Comparison of ENCODE assay signal across 31 cellular contexts in the genomic region with DNA sequence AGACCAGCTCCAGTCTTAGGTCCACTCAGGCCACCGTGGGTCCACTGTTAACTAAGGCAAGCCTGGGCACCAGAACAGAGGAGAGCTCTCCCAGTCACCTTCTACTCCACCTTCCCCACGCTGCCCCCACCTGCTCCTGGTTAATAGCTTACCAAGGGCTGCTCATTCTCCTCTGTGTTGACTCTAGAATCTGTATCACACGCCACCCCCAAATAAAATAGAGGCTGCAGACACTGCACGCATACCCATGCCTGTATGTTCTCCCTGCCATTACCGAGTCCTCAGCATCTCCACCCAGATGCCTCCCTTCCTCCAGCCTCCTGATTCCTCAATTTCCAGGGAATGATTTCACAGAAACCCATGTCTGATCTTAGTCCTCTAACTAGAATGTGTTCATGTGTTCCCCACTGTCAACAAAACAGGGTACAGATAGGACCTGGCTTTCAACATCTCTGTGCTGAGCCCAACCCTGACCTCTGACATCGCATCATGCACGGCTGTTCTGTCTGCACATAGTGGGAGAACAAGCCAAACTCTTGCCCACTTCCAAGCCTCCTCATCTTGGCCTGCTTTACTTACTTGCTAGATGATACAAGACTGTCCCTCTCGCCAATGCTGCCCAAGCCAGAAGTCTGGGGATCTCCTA. TPM values are rescaled to one million over a fixed set of nuclear protein-coding genes. Genes with fewer than 3 reads are reported as not detected.
DNase-seq lines count a peak whose midpoint lies in the region; ATAC-seq and TF ChIP-seq lines count a peak whose summit lies in the region.
"Had no signal": no experiment of that assay in that cellular context is flagged by ENCODE, and none has a peak within 500 bp of the region (broad histone marks: within the 10 kb centered on the region; RNA-seq: fewer than 3 reads in every experiment).

No MANE protein-coding gene starts in this region.

- no peak overlapping the region for H2BK15ac ChIP-seq in H9 (ENCODE audit: low read depth, low read length)

- H3K4me1 Mint-ChIP-seq in H9: peaks cover 33 to 34% of the 10 kb centered on the region in 2 experiments
- H3K4me1 Mint-ChIP-seq: CD4-positive, CD25-positive, alpha-beta regulatory T cell; central memory CD8-positive, alpha-beta T cell had no signal

- H3K9me3 ChIP-seq in H9 (ENCODE audit: control insufficient read depth, low read depth, low read length): no peaks in the 10 kb centered on the region
- H3K9me3 ChIP-seq in ascending aorta: no peaks in the 10 kb centered on the region
- H3K9me3 ChIP-seq: gastroesophageal sphincter, MG63, sigmoid colon, thoracic aorta, uterus had no signal

- no peaks in the 10 kb centered on the region for H3K23me2 ChIP-seq in H9 (ENCODE audit: insufficient read length, low read depth, low read length, poor library complexity, severe bottlenecking)

- peak; percentile 86 for ATAC-seq in left lobe of liver
- ATAC-seq: activated CD8-positive, alpha-beta T cell treated with anti-CD3 and anti-CD28 coated beads, Interleukin-2, amount 10 ng/mL, durations not matched to agents 7 days and 5 days; gastroesophageal sphincter; HCT116 had no signal

- H3K27ac Mint-ChIP-seq in H9: peak overlapping the region in 2 of 3 experiments; percentile 60 to 64; a peak in 3 of 7 replicates
- H3K27ac Mint-ChIP-seq: activated CD8-positive, alpha-beta T cell treated with anti-CD3 and anti-CD28 coated beads, Interleukin-2, amount 10 ng/mL, durations not matched to agents 7 days and 5 days; activated naive CD8-positive, alpha-beta T cell; CD4-positive, CD25-positive, alpha-beta regulatory T cell had no signal

- no peak overlapping the region for H2BK5ac ChIP-seq in H9 (ENCODE audit: insufficient read length, low read length)

- H3T11ph ChIP-seq in H9 (ENCODE audit: low read length): no peak overlapping the region

- no peak overlapping the region for H2BK120ac ChIP-seq in H9 (ENCODE audit: low read depth, low read length, poor library complexity, severe bottlenecking)

- TF ChIP-seq CTCF in H9 (conservative IDR thresholded peaks at IDR 0.05) (no peak), VCaP (conservative IDR thresholded peaks at IDR 0.05) (no peak), ascending aorta (IDR thresholded peaks at IDR 0.05) (no peak)

- DNase-seq in H9 (no peak), left lobe of liver (ENCODE audit: low spot score) (peak; percentile 91), renal cortical epithelial cell (ENCODE audit: low read depth) (peak; percentile 33), GM03348 (ENCODE audit: low spot score) (no peak), NCI-H2171 treated with DMSO at 0.1 percent for 48 hours (lab: John Stamatoyannopoulos, UW) (no peak), ascending aorta (ENCODE audit: low spot score in 2 of 2) (no peak)
- DNase-seq: activated CD4-positive, alpha-beta T cell treated with anti-CD3 and anti-CD28 coated beads for 1 hour; activated CD8-positive, alpha-beta T cell treated with anti-CD3 and anti-CD28 coated beads, Interleukin-2, amount 10 ng/mL, durations not matched to agents 7 days and 5 days; activated effector memory CD4-positive, alpha-beta T cell treated with Interleukin-2 at 50 U/mL for 16 hours; activated T-cell treated with anti-CD3 and anti-CD28 coated beads for 4 hours; CD4-positive, CD25-positive, alpha-beta regulatory T cell; DMS 273 treated with DMSO at 0.1 percent for 48 hours; KG1; MG63; NCI-H1105 treated with DMSO at 0.1 percent for 48 hours; NCI-H1930; NCI-H345; posterior cingulate gyrus; sigmoid colon; stimulated activated naive CD4-positive, alpha-beta T cell; uterus had no signal

- H2BK20ac ChIP-seq in H9 (ENCODE audit: low read depth, low read length, poor library complexity, severe bottlenecking): no peak overlapping the region

- no CpG with 5 or more reads among the region's 8 CpGs for WGBS in H9 (ENCODE audit: extremely low coverage, insufficient read length, low lambda C conversion rate)

- H3K4me3 ChIP-seq in ascending aorta: no peak overlapping the region
- H3K4me3 ChIP-seq: gastroesophageal sphincter, lung, MG63, sigmoid colon, SK-N-MC, thoracic aorta, uterus had no signal

- H3K36me3 ChIP-seq in ascending aorta: peaks cover 0 to 17% of the 10 kb centered on the region in 2 donors
- H3K36me3 ChIP-seq: MG63, sigmoid colon, thoracic aorta, uterus had no signal

- H3K4me2 ChIP-seq in H9 (ENCODE audit: insufficient read depth, insufficient read length, low read length): no peak overlapping the region

- no peak overlapping the region for H4K91ac ChIP-seq in H9 (ENCODE audit: insufficient read length, low read depth, low read length)

- H2AFZ ChIP-seq in H9 (ENCODE audit: low read length): no peak overlapping the region

- no peak overlapping the region for H4K5ac ChIP-seq in H9 (ENCODE audit: insufficient read length, low read depth, low read length)

- H3K79me1 ChIP-seq in H9 (ENCODE audit: insufficient read depth, low read depth, low read length, poor library complexity, severe bottlenecking): no peaks in the 10 kb centered on the region

- H3K27ac ChIP-seq in H9 (ENCODE audit: insufficient read length, low read depth, low read length) (no peak overlapping the region), VCaP (peak overlapping the region; percentile 97), ascending aorta (no peak overlapping the region)
- H3K27ac ChIP-seq: gastroesophageal sphincter, RWPE1, sigmoid colon, SK-N-MC, thoracic aorta, uterus had no signal

- H3K4me1 ChIP-seq in H9 (ENCODE audit: insufficient read depth, low read length): peaks cover 25% of the 10 kb centered on the region; the same call in 1 of the 2 replicates
- no peaks in the 10 kb centered on the region for H3K4me1 ChIP-seq in ascending aorta
- H3K4me1 ChIP-seq: gastroesophageal sphincter, uterus had no signal

- no peak overlapping the region for H3K4ac ChIP-seq in H9 (ENCODE audit: low read depth, low read length)

- no peak overlapping the region for H3K18ac ChIP-seq in H9 (ENCODE audit: insufficient read length, low read depth, low read length)

- no peak overlapping the region for H2AK5ac ChIP-seq in H9 (ENCODE audit: insufficient read length, low read length)

- no peak overlapping the region for H3K56ac ChIP-seq in H9 (ENCODE audit: insufficient read length, low read depth, low read length)

- no peak overlapping the region for H3K9ac ChIP-seq in H9 (ENCODE audit: extremely low read depth, insufficient read length, low read length)

- no peaks in the 10 kb centered on the region for H4K20me1 ChIP-seq in H9 (ENCODE audit: control insufficient read depth, insufficient read depth, insufficient read length)

- no peaks in the 10 kb centered on the region for H3K9me3 Mint-ChIP-seq in H9
- H3K9me3 Mint-ChIP-seq: CD4-positive, CD25-positive, alpha-beta regulatory T cell; central memory CD8-positive, alpha-beta T cell; neural crest cell had no signal

- H3K23ac ChIP-seq in H9 (ENCODE audit: insufficient read length, low read depth, low read length): no peak overlapping the region

- H2BK12ac ChIP-seq in H9 (ENCODE audit: insufficient read length, low read depth, low read length): no peak overlapping the region

- H3K4me3 Mint-ChIP-seq in H9: no peak overlapping the region; a peak in 1 of 5 replicates
- H3K4me3 Mint-ChIP-seq: activated CD8-positive, alpha-beta T cell treated with anti-CD3 and anti-CD28 coated beads, Interleukin-2, amount 10 ng/mL, durations not matched to agents 7 days and 5 days; activated naive CD8-positive, alpha-beta T cell; CD4-positive, CD25-positive, alpha-beta regulatory T cell; central memory CD8-positive, alpha-beta T cell; neural crest cell had no signal

- H3K79me2 ChIP-seq in H9 (ENCODE audit: insufficient read depth, low read length): no peaks in the 10 kb centered on the region; the same call in 1 of the 2 replicates

- H3K27me3 ChIP-seq in H9 (ENCODE audit: insufficient read depth, low read length): no peaks in the 10 kb centered on the region
- no peaks in the 10 kb centered on the region for H3K27me3 ChIP-seq in ascending aorta
- H3K27me3 ChIP-seq: gastroesophageal sphincter, MG63, sigmoid colon, uterus had no signal

- no peak overlapping the region; the same call in 1 of the 2 replicates for H3K14ac ChIP-seq in H9 (ENCODE audit: insufficient read depth, low read length)

- peaks cover 15 to 24% (median 19%) of the 10 kb centered on the region in 3 experiments for H3K36me3 Mint-ChIP-seq in H9 (ENCODE audit: insufficient read depth in 1 of 3, low read depth in 3 of 3)
- H3K36me3 Mint-ChIP-seq: activated naive CD8-positive, alpha-beta T cell; CD4-positive, CD25-positive, alpha-beta regulatory T cell had no signal

- intact Hi-C loops in ascending aorta (cut with DNase I): no loop called here

- no peaks in the 10 kb centered on the region for H3K27me3 Mint-ChIP-seq in H9 (ENCODE audit: low read depth)
- H3K27me3 Mint-ChIP-seq: activated naive CD8-positive, alpha-beta T cell; CD4-positive, CD25-positive, alpha-beta regulatory T cell; central memory CD8-positive, alpha-beta T cell had no signal

- H4K8ac ChIP-seq in H9 (replicated peaks; ENCODE audit: insufficient read length, low read depth, low read length): no peak overlapping the region

RNA-seq across cellular contexts. Expression of a gene that starts 49.8 kb away (rescaled TPM):
- total RNA-seq in H9 (2021) (35.6 and 41.1 TPM in 2 replicates), left lobe of liver (48.7 TPM), renal cortical epithelial cell (15.6 and 17.5 TPM in 2 replicates), ascending aorta (89.2 TPM)

Comparison
In these comparisons a context has a peak if more than half of its experiments do, and no peak if none do; other contexts are left out.
1. DNase-seq: peak in left lobe of liver (single experiment) and renal cortical epithelial cell (single experiment); none in H9 (single experiment), GM03348 (single experiment), NCI-H2171 treated with DMSO at 0.1 percent for 48 hours (single experiment) and ascending aorta (0 of 2).